1 cellular context compared by ENCODE assay signal in the genomic region with DNA sequence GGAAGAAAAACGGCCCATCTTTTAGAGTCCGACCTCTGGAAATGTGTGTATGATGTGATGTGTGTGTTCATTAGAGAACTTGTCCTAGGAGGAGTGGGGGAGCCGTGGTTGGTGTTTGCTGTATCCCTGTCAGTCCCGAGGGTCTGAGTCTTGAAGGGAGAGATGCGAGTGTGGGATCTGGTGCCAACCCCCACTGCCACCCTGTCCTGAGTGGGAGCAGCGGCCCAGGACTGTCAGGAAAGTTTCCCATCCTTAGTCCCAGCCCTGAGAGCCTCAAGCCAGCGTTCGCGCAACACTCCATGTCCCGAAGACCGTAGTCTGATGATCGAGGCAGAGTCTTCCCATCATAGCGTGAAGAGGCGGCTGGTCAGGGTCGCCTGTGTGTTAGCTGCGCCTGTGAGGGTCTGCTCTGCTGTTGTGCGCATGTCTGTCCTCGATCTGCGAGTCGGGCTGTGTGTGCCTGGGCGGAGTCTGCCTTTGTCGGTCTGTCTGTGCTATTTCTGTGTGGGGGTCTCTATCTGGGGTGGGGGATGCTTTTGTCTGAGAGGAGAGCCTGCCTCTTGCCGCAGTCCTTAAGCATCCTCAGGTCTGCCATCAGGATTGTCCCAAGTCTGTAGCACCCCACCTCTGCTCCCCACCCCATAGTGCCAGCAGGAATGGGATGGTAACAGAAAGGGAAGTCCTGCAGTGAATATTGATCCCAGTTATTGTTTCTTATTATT.
TF ChIP-seq lines count a peak whose summit lies in the region.

No MANE protein-coding gene starts in this region.

TF ChIP-seq in GM23338, 12 proteins besides CTCF, POLR2A, EP300 and RAD21 (continued from another document):
- TF ChIP-seq, protein P1, sequence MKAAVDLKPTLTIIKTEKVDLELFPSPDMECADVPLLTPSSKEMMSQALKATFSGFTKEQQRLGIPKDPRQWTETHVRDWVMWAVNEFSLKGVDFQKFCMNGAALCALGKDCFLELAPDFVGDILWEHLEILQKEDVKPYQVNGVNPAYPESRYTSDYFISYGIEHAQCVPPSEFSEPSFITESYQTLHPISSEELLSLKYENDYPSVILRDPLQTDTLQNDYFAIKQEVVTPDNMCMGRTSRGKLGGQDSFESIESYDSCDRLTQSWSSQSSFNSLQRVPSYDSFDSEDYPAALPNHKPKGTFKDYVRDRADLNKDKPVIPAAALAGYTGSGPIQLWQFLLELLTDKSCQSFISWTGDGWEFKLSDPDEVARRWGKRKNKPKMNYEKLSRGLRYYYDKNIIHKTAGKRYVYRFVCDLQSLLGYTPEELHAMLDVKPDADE (IDR thresholded peaks at IDR 0.05): no peak
- TF ChIP-seq POLR2AphosphoS5 (IDR thresholded peaks at IDR 0.05; ENCODE audit: low read depth) (no peak), ZNF114 (CRISPR knock-in tag; IDR thresholded peaks at IDR 0.05) (no peak), NANOG (IDR thresholded peaks at IDR 0.05; ENCODE audit: borderline replicate concordance) (no peak), STAT1 (IDR thresholded peaks at IDR 0.05; ENCODE audit: unreplicated experiment) (no peak)
- TF ChIP-seq, protein P2, sequence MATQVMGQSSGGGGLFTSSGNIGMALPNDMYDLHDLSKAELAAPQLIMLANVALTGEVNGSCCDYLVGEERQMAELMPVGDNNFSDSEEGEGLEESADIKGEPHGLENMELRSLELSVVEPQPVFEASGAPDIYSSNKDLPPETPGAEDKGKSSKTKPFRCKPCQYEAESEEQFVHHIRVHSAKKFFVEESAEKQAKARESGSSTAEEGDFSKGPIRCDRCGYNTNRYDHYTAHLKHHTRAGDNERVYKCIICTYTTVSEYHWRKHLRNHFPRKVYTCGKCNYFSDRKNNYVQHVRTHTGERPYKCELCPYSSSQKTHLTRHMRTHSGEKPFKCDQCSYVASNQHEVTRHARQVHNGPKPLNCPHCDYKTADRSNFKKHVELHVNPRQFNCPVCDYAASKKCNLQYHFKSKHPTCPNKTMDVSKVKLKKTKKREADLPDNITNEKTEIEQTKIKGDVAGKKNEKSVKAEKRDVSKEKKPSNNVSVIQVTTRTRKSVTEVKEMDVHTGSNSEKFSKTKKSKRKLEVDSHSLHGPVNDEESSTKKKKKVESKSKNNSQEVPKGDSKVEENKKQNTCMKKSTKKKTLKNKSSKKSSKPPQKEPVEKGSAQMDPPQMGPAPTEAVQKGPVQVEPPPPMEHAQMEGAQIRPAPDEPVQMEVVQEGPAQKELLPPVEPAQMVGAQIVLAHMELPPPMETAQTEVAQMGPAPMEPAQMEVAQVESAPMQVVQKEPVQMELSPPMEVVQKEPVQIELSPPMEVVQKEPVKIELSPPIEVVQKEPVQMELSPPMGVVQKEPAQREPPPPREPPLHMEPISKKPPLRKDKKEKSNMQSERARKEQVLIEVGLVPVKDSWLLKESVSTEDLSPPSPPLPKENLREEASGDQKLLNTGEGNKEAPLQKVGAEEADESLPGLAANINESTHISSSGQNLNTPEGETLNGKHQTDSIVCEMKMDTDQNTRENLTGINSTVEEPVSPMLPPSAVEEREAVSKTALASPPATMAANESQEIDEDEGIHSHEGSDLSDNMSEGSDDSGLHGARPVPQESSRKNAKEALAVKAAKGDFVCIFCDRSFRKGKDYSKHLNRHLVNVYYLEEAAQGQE (IDR thresholded peaks at IDR 0.05; ENCODE audit: unreplicated experiment): no peak
TF ChIP-seq in GM23338: peak in this region for 0.
